ENCODE assay signal across 23 cellular contexts in the genomic region with DNA sequence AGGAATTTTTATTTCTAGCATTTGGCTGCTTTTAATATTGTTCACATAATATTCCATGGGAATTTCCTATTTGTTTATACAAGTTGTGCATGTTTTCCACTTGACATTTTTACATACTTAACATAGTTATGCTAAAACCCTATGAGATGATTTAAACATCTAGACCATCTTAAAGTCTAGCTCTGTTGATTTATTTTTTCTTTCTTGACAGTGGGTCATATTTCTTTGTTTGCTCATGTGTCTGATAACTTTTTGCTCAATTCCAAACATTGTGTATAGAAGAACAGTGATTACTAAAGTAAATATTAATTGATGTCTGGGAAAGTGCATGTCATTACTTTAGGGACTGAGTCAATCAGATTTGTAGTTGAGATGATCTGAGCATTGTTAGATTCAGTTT.
"Had no signal": no experiment of that assay in that cellular context is flagged by ENCODE, and none has a peak within 500 bp of the region (broad histone marks: within the 10 kb centered on the region; RNA-seq: fewer than 3 reads in every experiment).

No MANE protein-coding gene starts in this region.

- DNase-seq: cortex of kidney; effector memory CD8-positive, alpha-beta T cell; foreskin fibroblast; gastrocnemius medialis; head of caudate nucleus; kidney; natural killer cell; occipital lobe; ovary; posterior cingulate gyrus; right lobe of liver; small intestine; stimulated activated CD4-positive, alpha-beta T cell treated with anti-CD3 and anti-CD28 coated beads, Interleukin-15, amount 100 ng/mL, for 24 hours; stimulated activated CD4-positive, alpha-beta T cell treated with anti-CD3 and anti-CD28 coated beads, Interleukin-2, amount 100 ng/mL, for 48 hours; stimulated activated naive CD4-positive, alpha-beta T cell treated with Interleukin-2 at 50 U/mL for 16 hours; stomach; thyroid gland; trophoblast cell had no signal

- FAIRE-seq: kidney, small intestine had no signal

- H3K4me1 ChIP-seq: gastrocnemius medialis, right lobe of liver, thyroid gland, vagina had no signal

- H3K36me3 ChIP-seq: gastrocnemius medialis, ovary, right lobe of liver, stomach, thyroid gland, vagina had no signal

- H3K4me3 ChIP-seq: gastrocnemius medialis, lung, ovary, right lobe of liver, stomach, thyroid gland, vagina had no signal

- H3K4me3 Mint-ChIP-seq: effector memory CD8-positive, alpha-beta T cell; memory B cell; natural killer cell; stimulated activated effector memory CD8-positive, alpha-beta T cell treated with anti-CD3 and anti-CD28 coated beads, Interleukin-12 subunit alpha, Interleukin-12 subunit beta, amount 100 ng/mL, for 72 hours had no signal

- H3K4me1 Mint-ChIP-seq: memory B cell; natural killer cell; stimulated activated effector memory CD8-positive, alpha-beta T cell treated with anti-CD3 and anti-CD28 coated beads, Interleukin-12 subunit alpha, Interleukin-12 subunit beta, amount 100 ng/mL, for 72 hours had no signal

- H3K27me3 Mint-ChIP-seq: effector memory CD8-positive, alpha-beta T cell had no signal

- H3K27ac Mint-ChIP-seq: effector memory CD8-positive, alpha-beta T cell; memory B cell; natural killer cell; stimulated activated effector memory CD8-positive, alpha-beta T cell treated with anti-CD3 and anti-CD28 coated beads, Interleukin-12 subunit alpha, Interleukin-12 subunit beta, amount 100 ng/mL, for 72 hours had no signal

- ATAC-seq: effector memory CD8-positive, alpha-beta T cell; gastrocnemius medialis; left lobe of liver; natural killer cell; right lobe of liver; stimulated activated effector memory CD8-positive, alpha-beta T cell treated with anti-CD3 and anti-CD28 coated beads, Interleukin-12 subunit alpha, Interleukin-12 subunit beta, amount 100 ng/mL, for 72 hours had no signal

- H3K27ac ChIP-seq: gastrocnemius medialis, ovary, right lobe of liver, stomach, thyroid gland, vagina had no signal

- H3K36me3 Mint-ChIP-seq: memory B cell; natural killer cell; stimulated activated effector memory CD8-positive, alpha-beta T cell treated with anti-CD3 and anti-CD28 coated beads, Interleukin-12 subunit alpha, Interleukin-12 subunit beta, amount 100 ng/mL, for 72 hours had no signal

- H3K27me3 ChIP-seq: gastrocnemius medialis, ovary, right lobe of liver, stomach, thyroid gland, vagina had no signal

- H3K9me3 ChIP-seq: gastrocnemius medialis, ovary, right lobe of liver, thyroid gland, vagina had no signal
